Comparison of ENCODE assay signal across 11 cellular contexts in genomic region chr10:28254290-28254985, GRCh38. TPM values are rescaled to one million over a fixed set of nuclear protein-coding genes. Genes with fewer than 3 reads are reported as not detected.
DNase-seq lines count a peak whose midpoint lies in the region.
"Had no signal": no experiment of that assay in that cellular context is flagged by ENCODE, and none has a peak within 500 bp of the region (broad histone marks: within the 10 kb centered on the region; RNA-seq: fewer than 3 reads in every experiment).

No MANE protein-coding gene starts in this region.

- H3K36me3 ChIP-seq in muscle layer of colon (ENCODE audit: insufficient read depth, low read length): no peaks in the 10 kb centered on the region

- peak; percentile 31 for DNase-seq in AG08395 (ENCODE audit: low spot score)
- peak; percentile 15 for DNase-seq in HT-29 (ENCODE audit: low spot score)
- DNase-seq in dermis microvascular lymphatic vessel endothelial cell (ENCODE audit: low read depth in 2 of 2): peak; percentile 1 to 2
- DNase-seq in HuH-7.5 (ENCODE audit: low spot score): no peak
- no peak for DNase-seq in AG08396 (ENCODE audit: low spot score)
- no peak for DNase-seq in activated T-cell treated with anti-CD3 and anti-CD28 coated beads, Interleukin-2, amount 50 U/mL, for 1 hour
- DNase-seq in stimulated activated CD4-positive, alpha-beta T cell treated with anti-CD3 and anti-CD28 coated beads, Interleukin-2, amount 100 ng/mL, for 24 hours: no peak
- DNase-seq: activated CD8-positive, alpha-beta memory T cell treated with anti-CD3 and anti-CD28 coated beads, Interleukin-2, amount 10 ng/mL, durations not matched to agents 7 days and 5 days; Kasumi-1; NCI-H526 treated with DMSO at 0.1 percent for 48 hours had no signal

- no peaks in the 10 kb centered on the region for H3K9me3 ChIP-seq in muscle layer of colon (ENCODE audit: low read length)

- H3K27ac ChIP-seq in muscle layer of colon (ENCODE audit: low read depth, low read length): peak overlapping the region; percentile 38

- H3K27me3 ChIP-seq in muscle layer of colon (ENCODE audit: control insufficient read depth in 1 of 2, insufficient read depth in 2 of 2, low read length in 2 of 2): no peaks in the 10 kb centered on the region

- peaks cover 34% of the 10 kb centered on the region for H3K4me1 ChIP-seq in muscle layer of colon (ENCODE audit: insufficient read depth, low read length)

- H3K4me3 ChIP-seq in muscle layer of colon (ENCODE audit: low read depth in 1 of 2, low read length in 2 of 2): peak overlapping the region in 1 of 2 donors; percentile 5

- H3K9ac ChIP-seq in muscle layer of colon (ENCODE audit: low read length): no peak overlapping the region

RNA-seq across cellular contexts. Expression of gene MPP7, which starts 48.4 kb away (rescaled TPM):
- total RNA-seq in HT-29 (2014; rRNA removed; shearing (Covaris generic)): 2.2 and 4.5 TPM in 2 replicates
- total RNA-seq in dermis microvascular lymphatic vessel endothelial cell: 4.1 and 11.5 TPM in 2 replicates

Comparison
In these comparisons a context has a peak if more than half of its experiments do, and no peak if none do; other contexts are left out.
1. DNase-seq: peak in AG08395 (single experiment), HT-29 (single experiment) and dermis microvascular lymphatic vessel endothelial cell (2 of 2); none in HuH-7.5 (single experiment), AG08396 (single experiment), activated T-cell treated with anti-CD3 and anti-CD28 coated beads, Interleukin-2, amount 50 U/mL, for 1 hour (single experiment) and stimulated activated CD4-positive, alpha-beta T cell treated with anti-CD3 and anti-CD28 coated beads, Interleukin-2, amount 100 ng/mL, for 24 hours (0 of 2).